Comparison of ENCODE assay signal across 1 cellular context in the genomic region with DNA sequence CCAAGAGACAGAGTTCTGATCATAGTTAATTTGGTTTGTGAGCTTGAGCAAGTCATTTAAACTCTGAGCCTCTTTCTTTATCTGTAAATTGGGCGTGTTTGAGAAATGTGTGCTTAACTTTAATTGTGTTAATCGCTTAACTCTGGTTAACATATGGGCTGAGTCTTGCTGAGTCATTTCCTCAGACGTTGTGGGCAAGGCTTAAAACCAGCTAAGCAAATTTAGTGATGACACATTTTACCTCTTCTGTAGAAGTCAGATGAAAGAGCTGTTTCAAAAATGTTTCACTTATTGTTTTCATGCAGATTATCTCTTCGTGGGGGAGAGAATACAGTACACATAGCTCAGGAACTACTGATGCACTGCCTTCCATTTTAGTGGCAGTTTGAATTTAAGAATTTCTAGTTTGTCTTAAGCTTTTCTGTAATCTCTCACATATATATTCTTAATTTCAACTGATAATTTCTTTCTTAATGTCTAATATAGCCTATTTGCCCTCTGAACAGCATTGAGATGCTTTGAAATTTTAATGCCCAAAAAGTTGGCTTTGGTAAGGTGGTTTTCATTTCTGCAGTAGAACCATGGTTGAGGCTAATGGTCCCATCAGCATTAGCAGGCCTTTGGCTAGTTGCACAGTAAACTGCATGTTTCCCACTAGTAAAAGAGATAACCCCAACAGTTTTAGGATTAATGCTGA.
A peak's percentile ranks its signal among the peaks of the same experiment; 100 is the strongest.
TF ChIP-seq lines count a peak whose summit lies in the region.

No MANE protein-coding gene starts in this region.

TF ChIP-seq in A549, 52 proteins besides CTCF, POLR2A, EP300 and RAD21 (continued from another document):
- TF ChIP-seq ZSCAN20 (CRISPR knock-in tag; IDR thresholded peaks at IDR 0.05) (0 out of 2 replicates have a peak, but pooled peaks have one; percentile 17), CHD2 (IDR thresholded peaks at IDR 0.05; ENCODE audit: low read length, partially characterized antibody) (no peak), FOSL2 (IDR thresholded peaks at IDR 0.05) (peak; percentile 78), FOSL2 (CRISPR knock-in tag; IDR thresholded peaks at IDR 0.05) (peak; percentile 90)
